27 cellular contexts compared by ENCODE assay signal in genomic region chr1:227253065-227253464, GRCh38.
"Had no signal": no experiment of that assay in that cellular context is flagged by ENCODE, and none has a peak within 500 bp of the region (broad histone marks: within the 10 kb centered on the region; RNA-seq: fewer than 3 reads in every experiment).

No MANE protein-coding gene starts in this region.

- H3K27ac ChIP-seq: neutrophil, pancreas, psoas muscle, right lobe of liver, sigmoid colon, suprapubic skin, testis, tibial artery, transverse colon, upper lobe of right lung, uterus had no signal

- ATAC-seq: naive thymus-derived CD4-positive, alpha-beta T cell; natural killer cell; pancreas; psoas muscle; right cardiac atrium; right lobe of liver; stimulated activated memory B cell treated with anti-CD40 and anti-IgM and Interleukin-4, amounts not matched to agents 10 μg/mL and 1 μg/mL and 100 μg/mL, for 72 hours; stimulated activated naive CD8-positive, alpha-beta T cell treated with anti-CD3 and anti-CD28 coated beads, Interleukin-15, amount 100 ng/mL, for 72 hours; stimulated activated naive CD8-positive, alpha-beta T cell treated with anti-CD3 and anti-CD28 coated beads, Interleukin-15, Interleukin-2, amounts not matched to agents 100 U/mL and 50 U/mL, for 24 hours; upper lobe of right lung had no signal

- H3K36me3 Mint-ChIP-seq: natural killer cell; stimulated activated memory B cell treated with anti-CD40 and anti-IgM and Interleukin-4, amounts not matched to agents 10 μg/mL and 1 μg/mL and 100 μg/mL, for 72 hours had no signal

- H3K4me1 Mint-ChIP-seq: naive thymus-derived CD4-positive, alpha-beta T cell; natural killer cell; nephron; stimulated activated memory B cell treated with anti-CD40 and anti-IgM and Interleukin-4, amounts not matched to agents 10 μg/mL and 1 μg/mL and 100 μg/mL, for 72 hours; stimulated activated naive CD8-positive, alpha-beta T cell treated with anti-CD3 and anti-CD28 coated beads, Interleukin-15, amount 100 ng/mL, for 72 hours had no signal

- H3K4me3 Mint-ChIP-seq: naive thymus-derived CD4-positive, alpha-beta T cell; natural killer cell; nephron; stimulated activated memory B cell treated with anti-CD40 and anti-IgM and Interleukin-4, amounts not matched to agents 10 μg/mL and 1 μg/mL and 100 μg/mL, for 72 hours; stimulated activated naive CD8-positive, alpha-beta T cell treated with anti-CD3 and anti-CD28 coated beads, Interleukin-15, amount 100 ng/mL, for 72 hours; type B pancreatic cell had no signal

- H3K4me1 ChIP-seq: psoas muscle, right lobe of liver, suprapubic skin, testis, tibial artery, upper lobe of right lung, uterus had no signal

- H3K9me3 ChIP-seq: neutrophil, pancreas, psoas muscle, right lobe of liver, sigmoid colon, suprapubic skin, testis, tibial artery, upper lobe of right lung, uterus had no signal

- DNase-seq: naive thymus-derived CD4-positive, alpha-beta T cell; natural killer cell; nucleus accumbens; pancreas; psoas muscle; right lobe of liver; sigmoid colon; small intestine; stimulated activated CD4-positive, alpha-beta T cell treated with anti-CD3 and anti-CD28 coated beads, Interleukin-1b, Interleukin-23, amount 100 ng/mL, for 48 hours; stimulated activated CD4-positive, alpha-beta T cell treated with anti-CD3 and anti-CD28 coated beads, Interleukin-4, amount 100 ng/mL, for 1 hour; stimulated activated CD4-positive, alpha-beta T cell treated with anti-CD3 and anti-CD28 coated beads, Interleukin-4, amount 100 ng/mL, for 4 hours; stimulated activated CD8-positive, alpha-beta memory T cell treated with anti-CD3 and anti-CD28 coated beads, Interleukin-4, amount 100 ng/mL, for 48 hours; stimulated activated naive CD4-positive, alpha-beta T cell; stimulated activated naive CD8-positive, alpha-beta T cell treated with anti-CD3 and anti-CD28 coated beads, Interleukin-15, amount 100 ng/mL, for 72 hours; stimulated activated naive CD8-positive, alpha-beta T cell treated with anti-CD3 and anti-CD28 coated beads, Interleukin-15, Interleukin-2, amounts not matched to agents 100 U/mL and 50 U/mL, for 24 hours; substantia nigra; testis; tibial artery; transverse colon; upper lobe of right lung; uterus had no signal

- H3K27me3 ChIP-seq: neutrophil, pancreas, right lobe of liver, sigmoid colon, suprapubic skin, testis, tibial artery, transverse colon, upper lobe of right lung, uterus had no signal

- H3K27me3 Mint-ChIP-seq: type B pancreatic cell had no signal

- H3K27ac Mint-ChIP-seq: naive thymus-derived CD4-positive, alpha-beta T cell; natural killer cell; nephron; stimulated activated memory B cell treated with anti-CD40 and anti-IgM and Interleukin-4, amounts not matched to agents 10 μg/mL and 1 μg/mL and 100 μg/mL, for 72 hours; stimulated activated naive CD8-positive, alpha-beta T cell treated with anti-CD3 and anti-CD28 coated beads, Interleukin-15, amount 100 ng/mL, for 72 hours; type B pancreatic cell had no signal

- H3K9me3 Mint-ChIP-seq: natural killer cell; stimulated activated memory B cell treated with anti-CD40 and anti-IgM and Interleukin-4, amounts not matched to agents 10 μg/mL and 1 μg/mL and 100 μg/mL, for 72 hours; stimulated activated naive CD8-positive, alpha-beta T cell treated with anti-CD3 and anti-CD28 coated beads, Interleukin-15, amount 100 ng/mL, for 72 hours had no signal
